18 cellular contexts compared by ENCODE assay signal in the genomic region with DNA sequence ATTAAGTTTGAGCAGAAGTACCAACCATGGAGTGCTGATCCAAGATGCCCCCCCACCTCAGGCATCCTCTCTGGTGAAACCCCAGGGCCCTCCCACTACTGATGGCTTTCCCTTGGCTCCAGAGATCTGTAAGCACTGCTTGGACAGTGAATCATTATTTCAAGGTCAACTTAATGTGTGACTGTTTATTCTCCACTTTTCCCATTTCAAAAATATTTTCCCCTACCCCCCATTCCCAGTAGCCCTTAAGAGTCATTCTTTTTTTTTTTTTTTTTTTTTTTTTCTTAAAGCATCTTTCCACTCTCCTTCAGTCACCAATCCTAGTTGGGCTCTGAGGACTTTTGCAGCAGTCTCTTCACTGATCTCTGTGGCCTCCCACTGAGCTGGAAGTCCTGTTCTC.
A peak's percentile ranks its signal among the peaks of the same experiment; 100 is the strongest.
DNase-seq lines count a peak whose midpoint lies in the region; ATAC-seq, FAIRE-seq and TF ChIP-seq lines count a peak whose summit lies in the region.
"Had no signal": no experiment of that assay in that cellular context is flagged by ENCODE, and none has a peak within 500 bp of the region (broad histone marks: within the 10 kb centered on the region; RNA-seq: fewer than 3 reads in every experiment).

No MANE protein-coding gene starts in this region.

- no peak overlapping the region for H3K4me2 ChIP-seq in A549

- FAIRE-seq in A549 (lab: Jason Lieb, UNC), result no peak

- no peaks in the 10 kb centered on the region for H3K9me3 ChIP-seq in A549
- H3K9me3 ChIP-seq: thoracic aorta had no signal

- H3K27me3 Mint-ChIP-seq in T-cell, result no peaks in the 10 kb centered on the region
- no peaks in the 10 kb centered on the region for H3K27me3 Mint-ChIP-seq in activated CD4-positive, alpha-beta memory T cell treated with anti-CD3 and anti-CD28 coated beads, Interleukin-2, amount 10 ng/mL, durations not matched to agents 7 days and 5 days
- H3K27me3 Mint-ChIP-seq: activated CD8-positive, alpha-beta memory T cell treated with anti-CD3 and anti-CD28 coated beads, Interleukin-2, amount 10 ng/mL, durations not matched to agents 7 days and 5 days; activated naive CD8-positive, alpha-beta T cell had no signal

- no peak for TF ChIP-seq POLR2A in A549 (IDR thresholded peaks at IDR 0.05; ENCODE audit: low read length)

- H3K36me3 Mint-ChIP-seq in T-cell, result peaks cover 69% of the 10 kb centered on the region
- peaks cover 42% of the 10 kb centered on the region for H3K36me3 Mint-ChIP-seq in activated CD4-positive, alpha-beta memory T cell treated with anti-CD3 and anti-CD28 coated beads, Interleukin-2, amount 10 ng/mL, durations not matched to agents 7 days and 5 days (ENCODE audit: low read depth)

- ATAC-seq in A549 (peak; percentile 68 to 72; a peak in 5 of 6 replicates), GM18907 (IDR thresholded peaks at IDR 0.05; ENCODE audit: unreplicated experiment) (peak; percentile 34), T-cell (replicated peaks in 1 of 4) (no peak), GM21526 (IDR thresholded peaks at IDR 0.05; ENCODE audit: low FRiP score, unreplicated experiment) (no peak)
- ATAC-seq: activated CD8-positive, alpha-beta memory T cell treated with anti-CD3 and anti-CD28 coated beads, Interleukin-2, amount 10 ng/mL, durations not matched to agents 7 days and 5 days; foreskin keratinocyte had no signal

- H3K9me3 Mint-ChIP-seq in T-cell, result no peaks in the 10 kb centered on the region
- no peaks in the 10 kb centered on the region for H3K9me3 Mint-ChIP-seq in activated CD4-positive, alpha-beta memory T cell treated with anti-CD3 and anti-CD28 coated beads, Interleukin-2, amount 10 ng/mL, durations not matched to agents 7 days and 5 days
- H3K9me3 Mint-ChIP-seq: immature natural killer cell had no signal

- H3K4me1 Mint-ChIP-seq in T-cell, result peaks cover 0 to 3% (median 0%) of the 10 kb centered on the region in 3 donors
- no peaks in the 10 kb centered on the region for H3K4me1 Mint-ChIP-seq in activated CD4-positive, alpha-beta memory T cell treated with anti-CD3 and anti-CD28 coated beads, Interleukin-2, amount 10 ng/mL, durations not matched to agents 7 days and 5 days
- H3K4me1 Mint-ChIP-seq: activated CD8-positive, alpha-beta memory T cell treated with anti-CD3 and anti-CD28 coated beads, Interleukin-2, amount 10 ng/mL, durations not matched to agents 7 days and 5 days; immature natural killer cell had no signal

- H3K4me3 Mint-ChIP-seq in T-cell, result no peak overlapping the region
- no peak overlapping the region for H3K4me3 Mint-ChIP-seq in activated CD4-positive, alpha-beta memory T cell treated with anti-CD3 and anti-CD28 coated beads, Interleukin-2, amount 10 ng/mL, durations not matched to agents 7 days and 5 days
- H3K4me3 Mint-ChIP-seq: activated CD8-positive, alpha-beta memory T cell treated with anti-CD3 and anti-CD28 coated beads, Interleukin-2, amount 10 ng/mL, durations not matched to agents 7 days and 5 days; activated naive CD8-positive, alpha-beta T cell; immature natural killer cell had no signal

- no peak overlapping the region for H3K4me3 ChIP-seq in A549
- H3K4me3 ChIP-seq: thoracic aorta had no signal

- DNase-seq in A549 (ENCODE audit: low read depth in 1 of 2, low spot score in 1 of 2) (peak in 1 of 2 experiments; percentile 22), amniotic stem cell (lab: John Stamatoyannopoulos, UW) (peak; percentile 42), kidney glomerular epithelial cell (lab: John Stamatoyannopoulos, UW) (peak; percentile 66), globus pallidus (ENCODE audit: low spot score) (no peak), T-cell (no peak)
- no peak for DNase-seq in activated CD4-positive, alpha-beta memory T cell treated with anti-CD3 and anti-CD28 coated beads, Interleukin-2, amount 10 ng/mL, durations not matched to agents 7 days and 5 days
- DNase-seq: activated CD8-positive, alpha-beta memory T cell treated with anti-CD3 and anti-CD28 coated beads, Interleukin-2, amount 10 ng/mL, durations not matched to agents 7 days and 5 days; DND-41; foreskin keratinocyte; immature natural killer cell; NCI-H2081 treated with DMSO at 0.1 percent for 48 hours; NCI-H82; SIG-M5; stimulated activated CD4-positive, alpha-beta T cell treated with anti-CD3 and anti-CD28 coated beads, Interleukin-15, amount 100 ng/mL, for 24 hours had no signal

- H3K27ac ChIP-seq in A549, result peak overlapping the region in 1 of 2 experiments; percentile 37; a peak in 2 of 6 replicates
- H3K27ac ChIP-seq: foreskin keratinocyte, thoracic aorta had no signal

- peaks cover 13% of the 10 kb centered on the region; the same call in 1 of the 3 replicates for H3K4me1 ChIP-seq in A549
- H3K4me1 ChIP-seq: foreskin keratinocyte had no signal

- no peak overlapping the region for H3K27ac Mint-ChIP-seq in T-cell
- H3K27ac Mint-ChIP-seq in activated CD4-positive, alpha-beta memory T cell treated with anti-CD3 and anti-CD28 coated beads, Interleukin-2, amount 10 ng/mL, durations not matched to agents 7 days and 5 days, result no peak overlapping the region
- H3K27ac Mint-ChIP-seq: activated CD8-positive, alpha-beta memory T cell treated with anti-CD3 and anti-CD28 coated beads, Interleukin-2, amount 10 ng/mL, durations not matched to agents 7 days and 5 days had no signal

- POLR2A ChIA-PET in A549 (lab: Yijun Ruan, JAX), result no interaction called here
- POLR2A ChIA-PET in T-cell (lab: Charles Lee), result interaction anchor here in 1 of 2 donors (0.7 kb wide), 2 partner anchors 65 to 183 kb away, joined by 4 to 13 read pairs; no protein-coding TSS in a partner anchor
- POLR2A ChIA-PET in activated CD4-positive, alpha-beta memory T cell treated with anti-CD3 and anti-CD28 coated beads, Interleukin-2, amount 10 ng/mL, durations not matched to agents 7 days and 5 days (lab: Charles Lee), result no interaction called here

- TF ChIP-seq CTCF in A549 (IDR thresholded peaks at IDR 0.05), result no peak

- TF ChIP-seq EP300 in A549 (IDR thresholded peaks at IDR 0.05), result no peak

- CTCF ChIA-PET in A549 (lab: Yijun Ruan, JAX), result interaction anchor here (0.6 kb wide), 1 partner anchor 261 kb away, joined by 3 read pairs; no protein-coding TSS in a partner anchor
- CTCF ChIA-PET in T-cell (lab: Charles Lee), result interaction anchor here in 1 of 2 donors (0.6 kb wide), 1 partner anchor 247 kb away, joined by 10 read pairs; no protein-coding TSS in a partner anchor
- CTCF ChIA-PET in activated CD4-positive, alpha-beta memory T cell treated with anti-CD3 and anti-CD28 coated beads, Interleukin-2, amount 10 ng/mL, durations not matched to agents 7 days and 5 days (lab: Charles Lee), result interaction anchor here (0.6 to 1.6 kb wide), 5 partner anchors 10 to 262 kb away, joined by 3 to 4 read pairs (median 3); no protein-coding TSS in a partner anchor

- no peak for TF ChIP-seq RAD21 in A549 (conservative IDR thresholded peaks at IDR 0.05 in 1 of 2, IDR thresholded peaks at IDR 0.05 in 1 of 2)

TF ChIP-seq in A549, 52 proteins besides CTCF, POLR2A, EP300 and RAD21:
- TF ChIP-seq RNF2 (IDR thresholded peaks at IDR 0.05; ENCODE audit: borderline replicate concordance, low read depth), result no peak

Comparison
In these comparisons a context has a peak if more than half of its experiments do, and no peak if none do; other contexts are left out.
1. ATAC-seq: peak in A549 (2 of 2) and GM18907 (single experiment); none in T-cell (0 of 4) and GM21526 (single experiment).
2. DNase-seq: peak in amniotic stem cell (single experiment) and kidney glomerular epithelial cell (single experiment); none in globus pallidus (single experiment), T-cell (0 of 34) and activated CD4-positive, alpha-beta memory T cell treated with anti-CD3 and anti-CD28 coated beads, Interleukin-2, amount 10 ng/mL, durations not matched to agents 7 days and 5 days (single experiment).